1 cellular context compared by ENCODE assay signal in genomic region chr3:5153074-5153473, GRCh38.
TF ChIP-seq lines count a peak whose summit lies in the region.

No MANE protein-coding gene starts in this region.

TF ChIP-seq in WTC11, 78 proteins besides CTCF, POLR2A, EP300 and RAD21 (continued from another document):
- TF ChIP-seq AFF4 (CRISPR knock-in tag; IDR thresholded peaks at IDR 0.05; ENCODE audit: borderline replicate concordance), result no peak
- no peak for TF ChIP-seq MAX (CRISPR knock-in tag; IDR thresholded peaks at IDR 0.05)
- TF ChIP-seq CREM (CRISPR knock-in tag; IDR thresholded peaks at IDR 0.05), result no peak
- no peak for TF ChIP-seq CREB1 (CRISPR knock-in tag; IDR thresholded peaks at IDR 0.05)
- no peak for TF ChIP-seq AR (CRISPR knock-in tag; IDR thresholded peaks at IDR 0.05)
- no peak for TF ChIP-seq USF2 (CRISPR knock-in tag; IDR thresholded peaks at IDR 0.05)
- no peak for TF ChIP-seq SMAD4 (CRISPR knock-in tag; IDR thresholded peaks at IDR 0.05)
- no peak for TF ChIP-seq SP1 (CRISPR knock-in tag; conservative IDR thresholded peaks at IDR 0.05)
- TF ChIP-seq E2F1 (CRISPR knock-in tag; IDR thresholded peaks at IDR 0.05), result no peak
- TF ChIP-seq ZNF281 (CRISPR knock-in tag; IDR thresholded peaks at IDR 0.05), result no peak
- TF ChIP-seq NR2C2 (CRISPR knock-in tag; IDR thresholded peaks at IDR 0.05), result no peak
